Comparison of ENCODE assay signal across 9 cellular contexts in the genomic region with DNA sequence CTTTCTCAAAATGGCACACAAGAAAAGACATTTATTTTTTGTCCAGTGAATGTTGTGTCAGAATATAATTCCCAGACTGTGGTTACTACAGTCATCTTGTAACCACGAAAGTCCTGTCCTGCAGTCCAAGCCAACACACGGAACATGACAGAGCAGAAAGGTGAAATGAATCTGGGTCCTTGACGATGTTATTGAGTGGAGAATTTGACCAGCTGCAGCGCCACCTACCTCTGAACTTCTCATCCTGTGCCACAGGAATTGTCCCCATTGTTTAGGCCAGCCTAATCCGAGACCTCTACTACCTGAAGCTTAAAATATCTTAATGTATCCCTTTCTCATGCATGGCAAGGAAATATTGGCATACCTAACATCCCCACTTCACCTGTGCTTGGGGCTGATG.
DNase-seq lines count a peak whose midpoint lies in the region; ATAC-seq and TF ChIP-seq lines count a peak whose summit lies in the region.
"Had no signal": no experiment of that assay in that cellular context is flagged by ENCODE, and none has a peak within 500 bp of the region (broad histone marks: within the 10 kb centered on the region; RNA-seq: fewer than 3 reads in every experiment).

No MANE protein-coding gene starts in this region.

- no peaks in the 10 kb centered on the region for H3K4me1 ChIP-seq in Karpas-422 (ENCODE audit: low read length)
- H3K4me1 ChIP-seq in mesenchymal stem cell (ENCODE audit: control insufficient read depth, insufficient read depth, low read depth, low read length), result no peaks in the 10 kb centered on the region

- peak; percentile 62 for TF ChIP-seq CTCF in GM12864 (IDR thresholded peaks at IDR 0.05; ENCODE audit: low read depth, low read length, missing control alignments)

- H3K9me3 ChIP-seq in Karpas-422 (ENCODE audit: low read length), result no peaks in the 10 kb centered on the region
- H3K9me3 ChIP-seq in mesenchymal stem cell (ENCODE audit: control insufficient read depth, low read length), result no peaks in the 10 kb centered on the region

- H3K27ac ChIP-seq in Karpas-422 (ENCODE audit: low read length), result no peak overlapping the region
- no peak overlapping the region for H3K27ac ChIP-seq in mesenchymal stem cell (ENCODE audit: low read length, poor library complexity, severe bottlenecking)

- no peaks in the 10 kb centered on the region for H3K9me2 ChIP-seq in Karpas-422 (replicated peaks; ENCODE audit: insufficient read depth, low read length)

- H3K9ac ChIP-seq in Karpas-422 (ENCODE audit: low read length) (no peak overlapping the region), mesenchymal stem cell (ENCODE audit: low read length) (no peak overlapping the region)

- no peak overlapping the region for H3K23ac ChIP-seq in mesenchymal stem cell (ENCODE audit: low read length in 2 of 2)

- H3K79me2 ChIP-seq in Karpas-422 (ENCODE audit: low read length), result no peaks in the 10 kb centered on the region

- H2AK5ac ChIP-seq in mesenchymal stem cell (ENCODE audit: low read length, severe bottlenecking), result no peak overlapping the region

- H3K4ac ChIP-seq in mesenchymal stem cell (ENCODE audit: low read depth in 1 of 2, low read length in 2 of 2), result no peak overlapping the region

- no peak overlapping the region for H2BK15ac ChIP-seq in mesenchymal stem cell (ENCODE audit: low read depth, poor library complexity, severe bottlenecking)

- no peak overlapping the region for H3K4me3 ChIP-seq in GM12864 (ENCODE audit: low read depth, low read length)
- H3K4me3 ChIP-seq in Karpas-422 (ENCODE audit: low read length), result no peak overlapping the region
- H3K4me3 ChIP-seq in mesenchymal stem cell (ENCODE audit: insufficient read depth in 1 of 2, low read depth in 1 of 2, low read length in 2 of 2), result no peak overlapping the region

- no peaks in the 10 kb centered on the region; the same call in 1 of the 2 replicates for H3K27me3 ChIP-seq in Karpas-422 (ENCODE audit: low read length)
- no peaks in the 10 kb centered on the region for H3K27me3 ChIP-seq in mesenchymal stem cell (ENCODE audit: control insufficient read depth in 1 of 2, insufficient read depth in 1 of 2, low read length in 2 of 2)

- no peak overlapping the region for H2BK120ac ChIP-seq in mesenchymal stem cell (ENCODE audit: low read depth, low read length)

- POLR2A ChIA-PET in T-cell (lab: Charles Lee), result no interaction called here

- H4K8ac ChIP-seq in mesenchymal stem cell (ENCODE audit: low read length), result no peak overlapping the region

- no peak overlapping the region for H4K91ac ChIP-seq in mesenchymal stem cell (ENCODE audit: low read length)

- H3K4me1 Mint-ChIP-seq in T-cell, result no peaks in the 10 kb centered on the region
- H3K4me1 Mint-ChIP-seq: central memory CD8-positive, alpha-beta T cell had no signal

- no peaks in the 10 kb centered on the region for H3K79me1 ChIP-seq in mesenchymal stem cell (replicated peaks; ENCODE audit: low read length, poor library complexity, severe bottlenecking)

- H2AFZ ChIP-seq in Karpas-422 (ENCODE audit: low read length) (no peak overlapping the region), mesenchymal stem cell (ENCODE audit: low read depth, low read length) (no peak overlapping the region)

- H3K36me3 Mint-ChIP-seq in T-cell, result no peaks in the 10 kb centered on the region

- no peak overlapping the region for H3K14ac ChIP-seq in mesenchymal stem cell (ENCODE audit: low read length in 2 of 2)

- WGBS in mesenchymal stem cell, result 44% methylated on average over 5 of the region's 5 CpGs

- H4K20me1 ChIP-seq in Karpas-422 (ENCODE audit: insufficient read depth, low read depth, low read length), result no peaks in the 10 kb centered on the region

- H3K18ac ChIP-seq in mesenchymal stem cell (ENCODE audit: low read depth in 1 of 2, low read length in 2 of 2), result no peak overlapping the region

- H2BK12ac ChIP-seq in mesenchymal stem cell (ENCODE audit: low read length in 2 of 2), result no peak overlapping the region

- no peak for DNase-seq in GM12864 (ENCODE audit: low read depth)
- peak; percentile 82 for DNase-seq in Karpas-422
- DNase-seq in SK-MEL-5 (ENCODE audit: low read depth, low spot score), result peak; percentile 51
- DNase-seq in mesenchymal stem cell, result no peak
- no peak for DNase-seq in putamen (ENCODE audit: low spot score)
- no peak for DNase-seq in amygdala (lab: John Stamatoyannopoulos, UW)
- DNase-seq in T-cell, result no peak

- in situ Hi-C loops in SK-MEL-5 (cut with HindIII; ENCODE audit: low pct_unique_long_range_greater_than_20kb, low sequenced_read_pairs), result no loop called here

- H3K4me3 Mint-ChIP-seq in T-cell, result no peak overlapping the region
- H3K4me3 Mint-ChIP-seq: central memory CD8-positive, alpha-beta T cell had no signal

- peaks cover 0 to 3% (median 0%) of the 10 kb centered on the region in 3 donors for H3K9me3 Mint-ChIP-seq in T-cell

- H3K27me3 Mint-ChIP-seq in T-cell, result peaks cover 10 to 22% of the 10 kb centered on the region in 2 donors

- H3K4me2 ChIP-seq in Karpas-422 (ENCODE audit: low read depth, low read length, poor library complexity, severe bottlenecking) (no peak overlapping the region), mesenchymal stem cell (ENCODE audit: low read length, poor library complexity, severe bottlenecking) (peak overlapping the region; percentile 8)

- CTCF ChIA-PET in T-cell (lab: Charles Lee), result no interaction called here

- ATAC-seq in GM21786 (IDR thresholded peaks at IDR 0.05; ENCODE audit: unreplicated experiment) (no peak), T-cell (replicated peaks in 1 of 4) (no peak)

- H3K36me3 ChIP-seq in Karpas-422 (ENCODE audit: insufficient read depth, low read length), result no peaks in the 10 kb centered on the region
- no peaks in the 10 kb centered on the region for H3K36me3 ChIP-seq in mesenchymal stem cell (ENCODE audit: control insufficient read depth in 1 of 2, insufficient read depth in 2 of 2, low read depth in 1 of 2, low read length in 2 of 2)

- H3K27ac Mint-ChIP-seq in T-cell, result no peak overlapping the region

- H2BK5ac ChIP-seq in mesenchymal stem cell (ENCODE audit: low read depth, low read length, poor library complexity, severe bottlenecking), result no peak overlapping the region

Comparison
In these comparisons a context has a peak if more than half of its experiments do, and no peak if none do; other contexts are left out.
1. DNase-seq: peak in Karpas-422 (single experiment) and SK-MEL-5 (single experiment); none in GM12864 (single experiment), mesenchymal stem cell (single experiment), putamen (single experiment), amygdala (0 of 56) and T-cell (0 of 34).